In the genomic region with DNA sequence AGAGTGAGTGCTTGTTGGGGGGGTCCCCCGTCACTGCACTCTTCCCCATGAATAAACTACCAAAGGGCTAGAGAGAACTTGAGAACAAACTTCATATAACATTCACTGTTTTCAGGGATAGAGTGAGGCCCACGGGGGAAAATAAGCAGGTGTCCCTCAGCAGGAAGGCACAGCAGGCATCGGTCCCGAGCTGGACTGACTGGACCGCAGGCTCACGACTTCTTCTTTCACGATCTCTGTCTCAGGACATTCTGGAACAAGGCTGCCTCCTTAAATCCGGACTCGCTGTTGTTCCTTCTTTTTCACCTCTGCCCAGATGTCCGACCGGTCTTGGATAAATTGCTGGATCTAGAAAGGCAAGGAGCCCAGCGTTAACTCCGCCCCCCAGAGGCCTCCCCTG, we compare ENCODE assay signal across 9 cellular contexts. TPM values are rescaled to one million over a fixed set of nuclear protein-coding genes. Genes with fewer than 3 reads are reported as not detected.
"Had no signal": no experiment of that assay in that cellular context is flagged by ENCODE, and none has a peak within 500 bp of the region (broad histone marks: within the 10 kb centered on the region; RNA-seq: fewer than 3 reads in every experiment).

No MANE protein-coding gene starts in this region.

- FAIRE-seq: H54, HTR-8/SVneo, K562 had no signal

- H2AFZ ChIP-seq: GM23248 had no signal

- DNase-seq: GM23248, GOT3, H9, HCEC 1CT, IMR-90 had no signal

- H3K27ac ChIP-seq: GM23248 had no signal

- H3K9me3 Mint-ChIP-seq: H9 had no signal

- ATAC-seq: K562 had no signal

- H3K9ac ChIP-seq: GM23248 had no signal

- H3K4me3 Mint-ChIP-seq: H9 had no signal

- H3K4me3 ChIP-seq: GM23248, K562 had no signal

RNA-seq across cellular contexts. Expression of gene CCDC42, which starts 14.8 kb away (rescaled TPM):
- total RNA-seq: GM23248, H9, HT-29, IMR-90, K562 had no signal
- polyA plus RNA-seq: GM23248, IMR-90, K562 had no signal

RNA-seq across cellular contexts. Expression of gene SPDYE4, which starts 28.5 kb away (rescaled TPM):
- total RNA-seq: GM23248, H9, HT-29, IMR-90, K562 had no signal
- polyA plus RNA-seq: GM23248, IMR-90, K562 had no signal
